ENCODE assay signal across 10 cellular contexts in genomic region chr11:1153105-1153950, GRCh38. TPM values are rescaled to one million over a fixed set of nuclear protein-coding genes. Genes with fewer than 3 reads are reported as not detected.
DNase-seq lines count a peak whose midpoint lies in the region; ATAC-seq and TF ChIP-seq lines count a peak whose summit lies in the region.
"Had no signal": no experiment of that assay in that cellular context is flagged by ENCODE, and none has a peak within 500 bp of the region (broad histone marks: within the 10 kb centered on the region; RNA-seq: fewer than 3 reads in every experiment).

No MANE protein-coding gene starts in this region.

- no peak overlapping the region for H3K27ac ChIP-seq in HEK293 (ENCODE audit: extremely low read depth, low read depth, low read length)
- H3K27ac ChIP-seq: esophagus muscularis mucosa had no signal

- CTCF ChIA-PET in Calu3 (lab: Charles Lee), result interaction anchor here (0.6 to 1.4 kb wide), 2 partner anchors 323 to 420 kb away, joined by 3 read pairs; no protein-coding TSS in a partner anchor
- CTCF ChIA-PET in HEK293 (lab: Yijun Ruan, JAX), result interaction anchor here (0.7 kb wide), 2 partner anchors 180 to 233 kb away, joined by 3 to 5 read pairs; no protein-coding TSS in a partner anchor
- CTCF ChIA-PET in activated CD8-positive, alpha-beta memory T cell treated with anti-CD3 and anti-CD28 coated beads, Interleukin-2, amount 10 ng/mL, durations not matched to agents 7 days and 5 days (lab: Charles Lee), result no interaction called here
- CTCF ChIA-PET in activated CD8-positive, alpha-beta T cell treated with anti-CD3 and anti-CD28 coated beads, Interleukin-2, amount 10 ng/mL, durations not matched to agents 7 days and 5 days (lab: Charles Lee), result no interaction called here

- H3K36me3 Mint-ChIP-seq in Calu3 (ENCODE audit: insufficient read depth, unreplicated experiment), result peaks cover 12% of the 10 kb centered on the region
- H3K36me3 Mint-ChIP-seq in activated CD8-positive, alpha-beta memory T cell treated with anti-CD3 and anti-CD28 coated beads, Interleukin-2, amount 10 ng/mL, durations not matched to agents 7 days and 5 days, result no peaks in the 10 kb centered on the region
- H3K36me3 Mint-ChIP-seq in activated CD8-positive, alpha-beta T cell treated with anti-CD3 and anti-CD28 coated beads, Interleukin-2, amount 10 ng/mL, durations not matched to agents 7 days and 5 days (ENCODE audit: low read depth), result no peaks in the 10 kb centered on the region
- H3K36me3 Mint-ChIP-seq: brain had no signal

- BruUV-seq in Calu3 (replicated peaks; lab: Mats Ljungman, UMichigan), result no TSS peak

- H3K4me1 ChIP-seq in HEK293 (ENCODE audit: control insufficient read depth, insufficient read depth, low read length), result no peaks in the 10 kb centered on the region

- H3K36me3 ChIP-seq in HEK293 (ENCODE audit: control insufficient read depth in 2 of 2, insufficient read depth in 1 of 2, low read length in 2 of 2), result no peaks in the 10 kb centered on the region
- H3K36me3 ChIP-seq: esophagus muscularis mucosa had no signal

- H3K4me1 Mint-ChIP-seq in Calu3 (ENCODE audit: low read depth, unreplicated experiment), result peaks cover 18% of the 10 kb centered on the region
- H3K4me1 Mint-ChIP-seq in activated CD8-positive, alpha-beta memory T cell treated with anti-CD3 and anti-CD28 coated beads, Interleukin-2, amount 10 ng/mL, durations not matched to agents 7 days and 5 days, result peaks cover 5% of the 10 kb centered on the region
- H3K4me1 Mint-ChIP-seq in activated CD8-positive, alpha-beta T cell treated with anti-CD3 and anti-CD28 coated beads, Interleukin-2, amount 10 ng/mL, durations not matched to agents 7 days and 5 days (ENCODE audit: low read depth), result peaks cover 7% of the 10 kb centered on the region

- H3K9me3 Mint-ChIP-seq in Calu3 (ENCODE audit: low read depth, unreplicated experiment), result no peaks in the 10 kb centered on the region
- H3K9me3 Mint-ChIP-seq in activated CD8-positive, alpha-beta memory T cell treated with anti-CD3 and anti-CD28 coated beads, Interleukin-2, amount 10 ng/mL, durations not matched to agents 7 days and 5 days (ENCODE audit: low read depth), result peaks cover under 1% of the 10 kb centered on the region
- H3K9me3 Mint-ChIP-seq in activated CD8-positive, alpha-beta T cell treated with anti-CD3 and anti-CD28 coated beads, Interleukin-2, amount 10 ng/mL, durations not matched to agents 7 days and 5 days (ENCODE audit: insufficient read depth), result no peaks in the 10 kb centered on the region
- H3K9me3 Mint-ChIP-seq: brain had no signal

- no peak overlapping the region for H3K27ac Mint-ChIP-seq in Calu3 (ENCODE audit: unreplicated experiment)
- no peak overlapping the region for H3K27ac Mint-ChIP-seq in activated CD8-positive, alpha-beta memory T cell treated with anti-CD3 and anti-CD28 coated beads, Interleukin-2, amount 10 ng/mL, durations not matched to agents 7 days and 5 days
- H3K27ac Mint-ChIP-seq in activated CD8-positive, alpha-beta T cell treated with anti-CD3 and anti-CD28 coated beads, Interleukin-2, amount 10 ng/mL, durations not matched to agents 7 days and 5 days, result no peak overlapping the region
- H3K27ac Mint-ChIP-seq: brain had no signal

- TF ChIP-seq CTCF in Calu3 (IDR thresholded peaks at IDR 0.05; ENCODE audit: unreplicated experiment) (no peak), HEK293 (tag by site-specific recombination; IDR thresholded peaks at IDR 0.05) (no peak)

- no peaks in the 10 kb centered on the region for H3K27me3 Mint-ChIP-seq in Calu3 (ENCODE audit: unreplicated experiment)
- peaks cover 4% of the 10 kb centered on the region for H3K27me3 Mint-ChIP-seq in activated CD8-positive, alpha-beta memory T cell treated with anti-CD3 and anti-CD28 coated beads, Interleukin-2, amount 10 ng/mL, durations not matched to agents 7 days and 5 days
- peaks cover 4% of the 10 kb centered on the region for H3K27me3 Mint-ChIP-seq in activated CD8-positive, alpha-beta T cell treated with anti-CD3 and anti-CD28 coated beads, Interleukin-2, amount 10 ng/mL, durations not matched to agents 7 days and 5 days (ENCODE audit: low read depth)

- H3K9me3 ChIP-seq in HEK293 (ENCODE audit: control insufficient read depth, insufficient read depth, low read depth, low read length), result no peaks in the 10 kb centered on the region
- H3K9me3 ChIP-seq: esophagus muscularis mucosa had no signal

- peak; percentile 29 for ATAC-seq in activated CD8-positive, alpha-beta memory T cell treated with anti-CD3 and anti-CD28 coated beads, Interleukin-2, amount 10 ng/mL, durations not matched to agents 7 days and 5 days
- ATAC-seq in activated CD8-positive, alpha-beta T cell treated with anti-CD3 and anti-CD28 coated beads, Interleukin-2, amount 10 ng/mL, durations not matched to agents 7 days and 5 days, result no peak

- intact Hi-C loops in Calu3 (cut with micrococcal nuclease; ENCODE audit: unreplicated experiment), result no loop called here

- peak overlapping the region; percentile 42 for H3K4me3 Mint-ChIP-seq in Calu3 (ENCODE audit: low read depth, unreplicated experiment)
- no peak overlapping the region for H3K4me3 Mint-ChIP-seq in activated CD8-positive, alpha-beta memory T cell treated with anti-CD3 and anti-CD28 coated beads, Interleukin-2, amount 10 ng/mL, durations not matched to agents 7 days and 5 days
- no peak overlapping the region for H3K4me3 Mint-ChIP-seq in activated CD8-positive, alpha-beta T cell treated with anti-CD3 and anti-CD28 coated beads, Interleukin-2, amount 10 ng/mL, durations not matched to agents 7 days and 5 days
- H3K4me3 Mint-ChIP-seq: brain had no signal

- POLR2A ChIA-PET in HEK293 (lab: Yijun Ruan, JAX), result no interaction called here
- POLR2A ChIA-PET in activated CD8-positive, alpha-beta T cell treated with anti-CD3 and anti-CD28 coated beads, Interleukin-2, amount 10 ng/mL, durations not matched to agents 7 days and 5 days (lab: Charles Lee), result no interaction called here

- H3K4me3 ChIP-seq in HEK293 (ENCODE audit: low read depth, low read length), result no peak overlapping the region
- H3K4me3 ChIP-seq: esophagus muscularis mucosa had no signal

- peak; percentile 72 for DNase-seq in Calu3
- peak; percentile 33 for DNase-seq in activated CD8-positive, alpha-beta memory T cell treated with anti-CD3 and anti-CD28 coated beads, Interleukin-2, amount 10 ng/mL, durations not matched to agents 7 days and 5 days
- DNase-seq in myocyte (ENCODE audit: low read depth), result peak; percentile 30
- DNase-seq in DMS79 treated with DMSO at 0.1 percent for 48 hours (lab: John Stamatoyannopoulos, UW), result no peak
- no peak for DNase-seq in activated CD8-positive, alpha-beta T cell treated with anti-CD3 and anti-CD28 coated beads, Interleukin-2, amount 10 ng/mL, durations not matched to agents 7 days and 5 days
- DNase-seq in superior temporal gyrus (ENCODE audit: extremely low spot score), result no peak
- DNase-seq: NCI-H2171 had no signal

TF ChIP-seq in HEK293, 187 proteins besides CTCF, POLR2A, EP300 and RAD21:
- TF ChIP-seq ZIC2 (tag by site-specific recombination; IDR thresholded peaks at IDR 0.05) (peak; percentile 16; the same call in 1 of the 2 replicates), ZNF132 (tag by site-specific recombination; IDR thresholded peaks at IDR 0.05; ENCODE audit: borderline replicate concordance) (no peak)
TF ChIP-seq in HEK293: peak in this region for 1.

RNA-seq across cellular contexts. Expression of gene MUC5AC, which starts 4.4 kb away (rescaled TPM):
- 51.2 and 145 TPM in 2 replicates for total RNA-seq in Calu3 (2022)
- total RNA-seq in activated CD8-positive, alpha-beta memory T cell treated with anti-CD3 and anti-CD28 coated beads, Interleukin-2, amount 10 ng/mL, durations not matched to agents 7 days and 5 days, result not detected
- total RNA-seq in myocyte, result not detected in 2 replicates
- not detected for polyA plus RNA-seq in myocyte (2012)
- not detected for total RNA-seq in activated CD8-positive, alpha-beta T cell treated with anti-CD3 and anti-CD28 coated beads, Interleukin-2, amount 10 ng/mL, durations not matched to agents 7 days and 5 days

Comparison
In these comparisons a context has a peak if more than half of its experiments do, and no peak if none do; other contexts are left out.
1. DNase-seq: peak in Calu3 (single experiment), activated CD8-positive, alpha-beta memory T cell treated with anti-CD3 and anti-CD28 coated beads, Interleukin-2, amount 10 ng/mL, durations not matched to agents 7 days and 5 days (single experiment) and myocyte (single experiment); none in DMS79 treated with DMSO at 0.1 percent for 48 hours (single experiment), activated CD8-positive, alpha-beta T cell treated with anti-CD3 and anti-CD28 coated beads, Interleukin-2, amount 10 ng/mL, durations not matched to agents 7 days and 5 days (single experiment) and superior temporal gyrus (single experiment).
2. RNA of gene MUC5AC, which starts 4.4 kb away (total RNA-seq): 51.2 to 145 TPM in Calu3; not detected in activated CD8-positive, alpha-beta memory T cell treated with anti-CD3 and anti-CD28 coated beads, Interleukin-2, amount 10 ng/mL, durations not matched to agents 7 days and 5 days, not detected in myocyte and not detected in activated CD8-positive, alpha-beta T cell treated with anti-CD3 and anti-CD28 coated beads, Interleukin-2, amount 10 ng/mL, durations not matched to agents 7 days and 5 days; every median in the first group is over 10 times any median in the second.
3. CTCF ChIA-PET loops: an anchor here in Calu3 (0.6 to 1.4 kb wide) and HEK293 (0.7 kb wide); none called in activated CD8-positive, alpha-beta memory T cell treated with anti-CD3 and anti-CD28 coated beads, Interleukin-2, amount 10 ng/mL, durations not matched to agents 7 days and 5 days and activated CD8-positive, alpha-beta T cell treated with anti-CD3 and anti-CD28 coated beads, Interleukin-2, amount 10 ng/mL, durations not matched to agents 7 days and 5 days.